8 cellular contexts compared by ENCODE assay signal in the genomic region with DNA sequence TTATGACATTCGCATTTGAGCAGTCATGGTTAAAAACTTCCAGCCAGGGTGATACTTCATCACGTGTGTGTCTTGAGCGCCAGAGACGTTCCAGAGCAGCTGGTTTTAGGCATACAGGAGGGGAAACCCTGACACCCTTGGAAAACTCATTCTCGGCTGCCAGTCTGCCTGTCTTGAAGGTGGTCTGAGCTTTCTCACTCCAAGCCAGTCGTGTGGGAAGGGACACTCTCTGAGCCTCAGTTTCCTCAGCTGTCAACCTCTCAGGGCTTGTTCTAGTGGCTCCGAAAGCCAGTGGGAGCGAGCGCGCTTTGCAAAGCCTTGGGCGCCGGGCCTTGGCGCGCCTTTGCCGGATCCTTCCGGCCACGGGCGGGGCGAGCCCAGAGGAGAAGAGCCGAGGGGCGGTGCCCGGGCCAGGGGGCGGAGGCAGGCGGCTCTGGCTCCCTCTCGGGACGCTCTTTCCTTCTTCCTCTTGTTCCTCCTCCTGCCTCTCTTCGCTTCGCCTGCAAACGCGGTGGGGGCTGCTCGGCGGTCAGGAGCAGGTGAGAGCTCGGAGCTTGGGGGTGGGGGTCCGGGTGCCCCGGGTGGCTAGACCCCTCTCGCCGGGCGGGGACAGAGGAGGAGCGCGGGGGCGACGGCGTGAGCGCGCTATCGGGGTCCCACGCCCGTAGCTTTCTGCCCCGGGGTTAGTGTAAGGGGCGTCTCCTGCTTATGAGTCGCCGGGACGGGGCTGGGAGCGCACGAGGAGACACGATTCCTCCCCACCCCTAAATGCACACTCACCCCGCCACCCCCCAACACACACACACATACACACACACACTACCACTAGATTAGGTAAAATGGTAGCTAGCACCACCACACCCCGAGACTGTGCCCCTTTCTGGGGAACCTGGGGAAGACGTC. TPM values are rescaled to one million over a fixed set of nuclear protein-coding genes. Genes with fewer than 3 reads are reported as not detected.
A peak's percentile ranks its signal among the peaks of the same experiment; 100 is the strongest.
DNase-seq lines count a peak whose midpoint lies in the region; ATAC-seq, FAIRE-seq and TF ChIP-seq lines count a peak whose summit lies in the region.

A gene (plus strand): TSS at position 467 of the 903 bp plus-strand sequence. CDS start 2,509 bp downstream, outside the sequence.

- no peak for TF ChIP-seq CTCF in kidney (IDR thresholded peaks at IDR 0.05; ENCODE audit: borderline replicate concordance, extremely low read depth, insufficient read depth)

- DNase-seq in NCI-H1436 (lab: John Stamatoyannopoulos, UW) (peak; percentile 68), NCI-H1436 treated with DMSO at 0.1 percent for 48 hours (lab: John Stamatoyannopoulos, UW) (no peak), NCI-H2227 treated with DMSO at 0.1 percent for 48 hours (lab: John Stamatoyannopoulos, UW) (peak; percentile 72), kidney (peak; percentile 95)
- peak; percentile 52 for DNase-seq in activated CD4-positive, CD25-positive, alpha-beta regulatory T cell treated with anti-CD3 and anti-CD28 coated beads, Interleukin-2, amount 50 U/mL, for 16 hours (ENCODE audit: low read depth, low spot score)
- DNase-seq in central memory CD8-positive, alpha-beta T cell (ENCODE audit: low spot score in 2 of 2): peak; percentile 57 to 58
- DNase-seq in stimulated activated CD4-positive, alpha-beta T cell treated with anti-CD3 and anti-CD28 coated beads, Interleukin-15, amount 100 ng/mL, for 24 hours: peak; percentile 92

- no peaks in the 10 kb centered on the region for H3K9me3 Mint-ChIP-seq in central memory CD8-positive, alpha-beta T cell

- no peaks in the 10 kb centered on the region for H3K36me3 ChIP-seq in kidney (ENCODE audit: control insufficient read depth in 1 of 2, insufficient read depth in 2 of 2, low read length in 2 of 2)

- no peak for FAIRE-seq in kidney (lab: Jason Lieb, UNC)

- H3K9me3 ChIP-seq in kidney (ENCODE audit: control insufficient read depth in 1 of 2, low read length in 2 of 2): no peaks in the 10 kb centered on the region

- H3K27me3 Mint-ChIP-seq in central memory CD8-positive, alpha-beta T cell: no peaks in the 10 kb centered on the region

- H3K9ac ChIP-seq in kidney (ENCODE audit: low read length in 2 of 2): peak within 1 kb of the TSS; percentile 53 to 67

- peak; percentile 74 for ATAC-seq in HG02938 (IDR thresholded peaks at IDR 0.05; ENCODE audit: unreplicated experiment)
- ATAC-seq in central memory CD8-positive, alpha-beta T cell (replicated peaks; ENCODE audit: extremely low read depth, poor library complexity, severe bottlenecking): peak; percentile 97

- H3K4me3 Mint-ChIP-seq in central memory CD8-positive, alpha-beta T cell: peak within 1 kb of the TSS; percentile 90

- intact Hi-C loops in kidney (cut with DNase I): no loop called here

- peaks cover 29% of the 10 kb centered on the region for H3K4me1 Mint-ChIP-seq in central memory CD8-positive, alpha-beta T cell

- peak within 1 kb of the TSS; percentile 77 for H3K27ac Mint-ChIP-seq in central memory CD8-positive, alpha-beta T cell (ENCODE audit: low read depth)

- H3K36me3 Mint-ChIP-seq in central memory CD8-positive, alpha-beta T cell (ENCODE audit: insufficient read depth): peaks cover 13% of the 10 kb centered on the region

- peak within 1 kb of the TSS; percentile 26 to 41 for H3K27ac ChIP-seq in kidney (ENCODE audit: low read depth in 2 of 2, low read length in 2 of 2)

- H3K4me3 ChIP-seq in kidney (ENCODE audit: low read length in 2 of 2): peak within 1 kb of the TSS; percentile 80 to 84

- peaks cover 21 to 23% of the 10 kb centered on the region in 2 donors for H3K4me1 ChIP-seq in kidney (ENCODE audit: control insufficient read depth in 1 of 2, insufficient read depth in 1 of 2, low read depth in 1 of 2, low read length in 2 of 2)

RNA-seq across cellular contexts. Expression of the gene that starts here (rescaled TPM):
- total RNA-seq in kidney: 35.1 TPM
- 16.4 TPM for polyA plus RNA-seq in kidney (ENCODE audit: insufficient read depth, low read depth, low replicate concordance)
